ENCODE assay signal across 14 cellular contexts in the genomic region with DNA sequence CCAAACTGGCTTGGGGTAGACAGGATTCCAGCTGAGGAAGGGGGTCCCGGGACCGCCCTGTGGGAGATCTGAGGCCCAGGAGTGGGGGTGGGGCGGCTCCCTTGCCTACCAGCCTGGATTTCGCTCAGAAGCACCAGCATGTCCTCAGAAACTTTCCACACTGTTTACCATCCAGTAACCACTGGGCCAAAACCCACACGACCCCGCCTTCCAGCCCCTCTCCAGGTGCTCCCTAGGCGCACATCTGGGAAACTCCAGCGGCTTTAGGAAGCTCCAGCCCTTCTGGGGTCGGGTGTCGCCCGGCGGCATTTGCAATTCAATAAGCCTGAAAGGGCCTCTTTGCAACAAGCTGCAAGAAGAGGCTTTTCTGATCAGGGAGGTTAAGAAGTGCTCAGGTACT. TPM values are rescaled to one million over a fixed set of nuclear protein-coding genes. Genes with fewer than 3 reads are reported as not detected.
DNase-seq lines count a peak whose midpoint lies in the region; ATAC-seq and TF ChIP-seq lines count a peak whose summit lies in the region.
"Had no signal": no experiment of that assay in that cellular context is flagged by ENCODE, and none has a peak within 500 bp of the region (broad histone marks: within the 10 kb centered on the region; RNA-seq: fewer than 3 reads in every experiment).

No MANE protein-coding gene starts in this region.

- H3K4me2 ChIP-seq in trophoblast cell (ENCODE audit: low read length), result peak overlapping the region; percentile 46

- H3K27ac ChIP-seq in Panc1 (ENCODE audit: low read length) (peak overlapping the region; percentile 98), trophoblast cell (ENCODE audit: low read depth, low read length) (no peak overlapping the region)
- H3K27ac ChIP-seq: SJCRH30, uterus had no signal

- no peak overlapping the region for H3K9ac ChIP-seq in trophoblast cell (ENCODE audit: low read length)

- ATAC-seq in Panc1 (no peak), HG03460 (IDR thresholded peaks at IDR 0.05; ENCODE audit: unreplicated experiment) (no peak)
- ATAC-seq: activated CD8-positive, alpha-beta memory T cell treated with anti-CD3 and anti-CD28 coated beads, Interleukin-2, amount 10 ng/mL, durations not matched to agents 7 days and 5 days had no signal

- DNase-seq in GM13977 (ENCODE audit: low spot score) (peak; percentile 16), Panc1 (ENCODE audit: low read depth, low spot score) (no peak), iPS DF 19.7 (ENCODE audit: low read depth, low spot score) (peak; percentile 82), trophoblast cell (no peak), AG20443 (ENCODE audit: low spot score) (no peak), COLO829 (ENCODE audit: low spot score) (no peak)
- DNase-seq in stimulated activated CD4-positive, alpha-beta T cell treated with anti-CD3 and anti-CD28 coated beads, Interleukin-2, amount 100 ng/mL, for 24 hours, result no peak
- DNase-seq: activated CD8-positive, alpha-beta memory T cell treated with anti-CD3 and anti-CD28 coated beads, Interleukin-2, amount 10 ng/mL, durations not matched to agents 7 days and 5 days; GOT3; NCI-H1092 treated with DMSO at 0.1 percent for 48 hours; SJCRH30; stimulated activated CD4-positive, alpha-beta T cell treated with anti-CD3 and anti-CD28 coated beads, Interleukin-4, amount 100 ng/mL, for 24 hours; uterus had no signal

- H3K4me3 ChIP-seq in Panc1 (ENCODE audit: low read depth in 2 of 2, low read length in 2 of 2) (peak overlapping the region; percentile 72 to 91), trophoblast cell (ENCODE audit: low read depth, low read length) (no peak overlapping the region)
- H3K4me3 ChIP-seq: SJCRH30, uterus had no signal

- H2BK5ac ChIP-seq in trophoblast cell (ENCODE audit: low read depth, low read length, poor library complexity), result no peak overlapping the region

- H3K18ac ChIP-seq in trophoblast cell (ENCODE audit: low read length), result peak overlapping the region; percentile 86

- intact Hi-C loops in Panc1 (cut with micrococcal nuclease; ENCODE audit: unreplicated experiment), result no loop called here

- H3K36me3 ChIP-seq in Panc1 (ENCODE audit: control insufficient read depth, insufficient read depth, low read length) (no peaks in the 10 kb centered on the region; the same call in 1 of the 2 replicates), trophoblast cell (ENCODE audit: control insufficient read depth in 1 of 2, insufficient read depth in 2 of 2, low read length in 2 of 2) (no peaks in the 10 kb centered on the region)
- H3K36me3 ChIP-seq: SJCRH30, uterus had no signal

- H4K91ac ChIP-seq in trophoblast cell (ENCODE audit: low read depth, low read length), result peak overlapping the region; percentile 41

- no peak for TF ChIP-seq CTCF in GM13977 (IDR thresholded peaks at IDR 0.05; ENCODE audit: extremely low read depth, insufficient read depth, missing control alignments)
- no peak for TF ChIP-seq CTCF in Panc1 (IDR thresholded peaks at IDR 0.05)

- CTCF ChIA-PET in Panc1 (lab: Charles Lee), result no interaction called here

- no peak overlapping the region for H4K12ac ChIP-seq in trophoblast cell (ENCODE audit: low read depth, low read length)

- no peaks in the 10 kb centered on the region for H3K27me3 ChIP-seq in Panc1 (ENCODE audit: control insufficient read depth, insufficient read depth, low read length)
- peaks cover 5% of the 10 kb centered on the region for H3K27me3 ChIP-seq in trophoblast cell (ENCODE audit: insufficient read depth, low read length)

- no CpG with 5 or more reads among the region's 12 CpGs for WGBS in trophoblast cell (ENCODE audit: extremely low coverage, insufficient coverage, insufficient read length)

- peak overlapping the region; percentile 25 for H2BK120ac ChIP-seq in trophoblast cell (ENCODE audit: insufficient read depth, low read length, poor library complexity)

- peak overlapping the region; percentile 7 for H4K8ac ChIP-seq in trophoblast cell (ENCODE audit: low read depth, low read length)

- peaks cover 13% of the 10 kb centered on the region for H3K79me1 ChIP-seq in trophoblast cell (ENCODE audit: low read length)

- H3K4ac ChIP-seq in trophoblast cell (ENCODE audit: low read depth, low read length), result no peak overlapping the region

- BruUV-seq in Panc1 (replicated peaks; lab: Mats Ljungman, UMichigan), result no TSS peak

- no peak overlapping the region for H2AFZ ChIP-seq in trophoblast cell (ENCODE audit: insufficient read depth, low read length, poor library complexity)

- no peak overlapping the region for H3K14ac ChIP-seq in trophoblast cell (ENCODE audit: low read length)

- H3K9me3 ChIP-seq in Panc1 (ENCODE audit: control insufficient read depth, insufficient read depth, low read depth, low read length) (no peaks in the 10 kb centered on the region), trophoblast cell (ENCODE audit: insufficient read depth, low read depth, low read length) (peaks cover 3% of the 10 kb centered on the region)
- H3K9me3 ChIP-seq: SJCRH30, uterus had no signal

- peaks cover 28% of the 10 kb centered on the region for H3K4me1 ChIP-seq in Panc1 (ENCODE audit: control insufficient read depth, insufficient read depth, low read length)
- peaks cover 37 to 44% of the 10 kb centered on the region in 2 experiments for H3K4me1 ChIP-seq in trophoblast cell (ENCODE audit: control insufficient read depth in 1 of 2, insufficient read depth in 2 of 2, low read length in 2 of 2)
- H3K4me1 ChIP-seq: SJCRH30 had no signal

- in situ Hi-C loops in GM13977 (cut with MboI; ENCODE audit: low pct_unique_long_range_greater_than_20kb, low sequenced_read_pairs, unreplicated experiment), result no loop called here
- in situ Hi-C loops in Panc1 (cut with HindIII; ENCODE audit: low pct_unique_long_range_greater_than_20kb, low sequenced_read_pairs), result loop anchor here (25.0 kb wide), 1 partner anchor 150 kb away; no protein-coding TSS in a partner anchor

- no peak overlapping the region for H2AK5ac ChIP-seq in trophoblast cell (ENCODE audit: low read length)

- POLR2A ChIA-PET in Panc1 (lab: Charles Lee), result interaction anchor here (0.6 to 1.5 kb wide), 3 partner anchors 10 to 24 kb away, joined by 3 to 30 read pairs (median 5); no protein-coding TSS in a partner anchor

- no peak overlapping the region for H3K23ac ChIP-seq in trophoblast cell (ENCODE audit: low read length)

- H2BK12ac ChIP-seq in trophoblast cell (ENCODE audit: low read length), result peak overlapping the region; percentile 23

- peaks cover 9% of the 10 kb centered on the region for H3K79me2 ChIP-seq in trophoblast cell (ENCODE audit: control insufficient read depth, insufficient read depth, low read length, poor library complexity)

RNA-seq across cellular contexts. Expression of a gene that starts 4.6 kb away (rescaled TPM):
- 67.4 TPM for total RNA-seq in Panc1 (2021; ENCODE audit: unreplicated experiment)
- 76.4 TPM for polyA plus RNA-seq in Panc1 (2012; ENCODE audit: insufficient read length)
- polyA plus RNA-seq in trophoblast cell (2013), result 2.6 and 2.7 TPM in 2 replicates
- total RNA-seq: activated CD8-positive, alpha-beta memory T cell treated with anti-CD3 and anti-CD28 coated beads, Interleukin-2, amount 10 ng/mL, durations not matched to agents 7 days and 5 days; SJCRH30 had no signal

Comparison
In these comparisons a context has a peak if more than half of its experiments do, and no peak if none do; other contexts are left out.
1. DNase-seq: peak in GM13977 (single experiment) and iPS DF 19.7 (single experiment); none in Panc1 (single experiment), trophoblast cell (0 of 2), stimulated activated CD4-positive, alpha-beta T cell treated with anti-CD3 and anti-CD28 coated beads, Interleukin-2, amount 100 ng/mL, for 24 hours (0 of 2), AG20443 (single experiment) and COLO829 (single experiment).